1 cellular context compared by ENCODE assay signal in genomic region chr14:98114122-98114895, GRCh38.
TF ChIP-seq lines count a peak whose summit lies in the region.

No MANE protein-coding gene starts in this region.

TF ChIP-seq in A549, 52 proteins besides CTCF, POLR2A, EP300 and RAD21 (continued from another document):
- no peak for TF ChIP-seq REST (IDR thresholded peaks at IDR 0.05)
